8 cellular contexts compared by ENCODE assay signal in genomic region chr2:47904903-47905453, GRCh38.
DNase-seq lines count a peak whose midpoint lies in the region; ATAC-seq lines count a peak whose summit lies in the region.

No MANE protein-coding gene starts in this region.

- peaks cover 16 to 23% of the 10 kb centered on the region in 2 donors for H3K4me1 ChIP-seq in duodenal mucosa (ENCODE audit: control insufficient read depth in 1 of 2, insufficient read depth in 2 of 2, low read length in 2 of 2)

- peak overlapping the region; percentile 91 to 93 for H3K9ac ChIP-seq in duodenal mucosa (ENCODE audit: low read depth in 1 of 2, low read length in 2 of 2)

- no peaks in the 10 kb centered on the region for H3K36me3 ChIP-seq in duodenal mucosa (ENCODE audit: control insufficient read depth in 1 of 2, insufficient read depth in 2 of 2, low read length in 2 of 2)

- H3K9me3 ChIP-seq in duodenal mucosa (ENCODE audit: control insufficient read depth in 1 of 2, low read length in 2 of 2) = no peaks in the 10 kb centered on the region

- H3K27ac ChIP-seq in duodenal mucosa (ENCODE audit: low read depth, low read length) (peak overlapping the region; percentile 86), substantia nigra (ENCODE audit: low read depth, low read length, poor library complexity, severe bottlenecking) (peak overlapping the region; percentile 98)

- H3K27me3 ChIP-seq in duodenal mucosa (ENCODE audit: control insufficient read depth in 1 of 2, insufficient read depth in 2 of 2, low read length in 2 of 2) = no peaks in the 10 kb centered on the region

- DNase-seq in NCI-H1105 treated with DMSO at 0.1 percent for 48 hours (lab: John Stamatoyannopoulos, UW) (peak; percentile 20), NCI-H1105 (lab: John Stamatoyannopoulos, UW) (no peak), UCSD-AML1 (lab: John Stamatoyannopoulos, UW; ENCODE audit: unreplicated experiment) (peak; percentile 56), medulla oblongata (ENCODE audit: extremely low spot score) (peak; percentile 42), substantia nigra (lab: John Stamatoyannopoulos, UW) (peak in 44 of 49 donors; percentile 12 to 77 (median 42)), NCI-H1436 treated with DMSO at 0.1 percent for 48 hours (lab: John Stamatoyannopoulos, UW) (no peak)

- peak overlapping the region; percentile 87 to 94 for H3K4me3 ChIP-seq in duodenal mucosa (ENCODE audit: low read depth in 1 of 2, low read length in 2 of 2)

- ATAC-seq in HG02981 (IDR thresholded peaks at IDR 0.05; ENCODE audit: unreplicated experiment) = peak; percentile 7

Comparison
In these comparisons a context has a peak if more than half of its experiments do, and no peak if none do; other contexts are left out.
1. DNase-seq: peak in NCI-H1105 treated with DMSO at 0.1 percent for 48 hours (single experiment), UCSD-AML1 (single experiment), medulla oblongata (single experiment) and substantia nigra (44 of 49); none in NCI-H1105 (single experiment) and NCI-H1436 treated with DMSO at 0.1 percent for 48 hours (single experiment).